8 cellular contexts compared by ENCODE assay signal in the genomic region with DNA sequence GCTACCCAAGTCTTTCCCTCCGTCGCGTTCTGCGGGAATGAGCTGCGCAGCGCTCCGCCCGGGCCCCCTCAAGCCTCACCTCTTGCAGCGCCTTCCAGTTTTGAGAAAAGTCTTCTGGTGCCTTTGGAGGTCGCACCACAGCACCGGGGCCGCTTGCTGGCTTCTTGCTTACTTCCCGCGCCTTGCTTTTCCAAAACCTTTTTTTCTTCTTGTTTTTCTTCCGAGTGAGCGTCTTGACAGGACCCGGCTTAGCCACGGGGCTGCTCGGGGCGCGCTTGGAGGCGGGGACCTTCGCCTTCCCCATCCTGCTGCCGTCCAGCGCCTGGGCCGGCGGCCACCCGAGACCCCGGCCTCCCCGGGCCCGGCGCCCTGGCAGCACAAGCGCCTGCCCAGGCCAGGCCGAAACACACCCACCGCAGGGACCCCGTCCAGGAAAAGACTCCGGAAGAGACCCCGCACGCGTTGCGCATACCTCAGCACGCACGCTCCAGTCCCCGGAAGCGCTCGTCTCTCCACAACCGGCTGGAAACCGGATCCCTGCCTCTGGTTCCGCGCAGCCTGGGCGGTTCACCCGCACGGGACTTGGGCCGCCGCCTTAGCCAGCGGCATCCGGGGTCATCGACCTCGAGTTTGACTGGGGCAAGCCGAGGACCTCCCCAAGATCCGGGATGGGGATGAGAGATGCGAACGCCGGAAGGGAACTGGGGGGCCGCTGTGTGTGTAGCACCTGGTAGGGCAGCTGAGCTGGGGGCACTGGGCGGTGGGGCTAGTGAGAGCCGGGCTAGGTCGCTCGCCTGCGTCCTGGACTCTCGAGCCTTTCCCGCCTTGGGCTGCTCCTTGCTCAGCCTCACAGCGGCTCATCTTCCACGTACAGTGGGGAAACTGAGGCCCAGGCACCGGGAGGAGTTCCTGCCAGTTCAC. TPM values are rescaled to one million over a fixed set of nuclear protein-coding genes. Genes with fewer than 3 reads are reported as not detected.
A peak's percentile ranks its signal among the peaks of the same experiment; 100 is the strongest.
DNase-seq lines count a peak whose midpoint lies in the region; ATAC-seq and TF ChIP-seq lines count a peak whose summit lies in the region.

A gene with protein sequence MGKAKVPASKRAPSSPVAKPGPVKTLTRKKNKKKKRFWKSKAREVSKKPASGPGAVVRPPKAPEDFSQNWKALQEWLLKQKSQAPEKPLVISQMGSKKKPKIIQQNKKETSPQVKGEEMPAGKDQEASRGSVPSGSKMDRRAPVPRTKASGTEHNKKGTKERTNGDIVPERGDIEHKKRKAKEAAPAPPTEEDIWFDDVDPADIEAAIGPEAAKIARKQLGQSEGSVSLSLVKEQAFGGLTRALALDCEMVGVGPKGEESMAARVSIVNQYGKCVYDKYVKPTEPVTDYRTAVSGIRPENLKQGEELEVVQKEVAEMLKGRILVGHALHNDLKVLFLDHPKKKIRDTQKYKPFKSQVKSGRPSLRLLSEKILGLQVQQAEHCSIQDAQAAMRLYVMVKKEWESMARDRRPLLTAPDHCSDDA (minus strand): TSS at position 470 of the 921 bp plus-strand sequence. CDS start 166 bp downstream, at position 304.

- no peaks in the 10 kb centered on the region for H3K27me3 ChIP-seq in adrenal gland
- no peaks in the 10 kb centered on the region for H3K27me3 ChIP-seq in prostate gland (replicated peaks; ENCODE audit: insufficient read depth)

- TF ChIP-seq POLR2A in adrenal gland (IDR thresholded peaks at IDR 0.05), result peak; percentile 16 to 20
- peak; percentile 20 for TF ChIP-seq POLR2A in prostate gland (IDR thresholded peaks at IDR 0.05)

- ATAC-seq in HG02571 (IDR thresholded peaks at IDR 0.05; ENCODE audit: unreplicated experiment), result peak; percentile 65
- ATAC-seq in left cardiac atrium, result peak; percentile 97 to 98

- intact Hi-C loops in adrenal gland (cut with DNase I), result no loop called here
- intact Hi-C loops in left cardiac atrium (cut with DNase I), result loop anchor here in 1 of 2 donors (5.0 kb wide), 1 partner anchor 40 kb away; a partner anchor contains a TSS
- intact Hi-C loops in prostate gland (cut with DNase I), result loop anchor here (5.0 kb wide), 1 partner anchor 40 kb away; a partner anchor contains a TSS

- DNase-seq in GM10266 (ENCODE audit: extremely low spot score) (peak; percentile 81), NCI-H1105 (lab: John Stamatoyannopoulos, UW) (peak; percentile 74), T-helper 1 cell (peak; percentile 49 to 93 (median 69)), adrenal gland (peak; percentile 72 to 85 (median 81)), left cardiac atrium (peak; percentile 87), prostate gland (ENCODE audit: low spot score) (peak; percentile 51), ureter (ENCODE audit: low spot score) (peak; percentile 87)

- H3K36me3 ChIP-seq in adrenal gland (replicated peaks in 1 of 2) (peaks cover 0 to 19% of the 10 kb centered on the region in 2 donors), prostate gland (peaks cover 0 to 14% of the 10 kb centered on the region in 2 donors)

- peaks cover 10 to 12% of the 10 kb centered on the region in 2 donors for H3K4me1 ChIP-seq in adrenal gland (replicated peaks in 1 of 2)
- H3K4me1 ChIP-seq in prostate gland (replicated peaks), result no peaks in the 10 kb centered on the region

- TF ChIP-seq CTCF in GM10266 (IDR thresholded peaks at IDR 0.05; ENCODE audit: control insufficient read depth, insufficient read depth, low read depth, missing control alignments) (no peak), adrenal gland (IDR thresholded peaks at IDR 0.05) (no peak), prostate gland (IDR thresholded peaks at IDR 0.05) (no peak)

- H3K4me3 ChIP-seq in adrenal gland, result peak within 1 kb of the TSS; percentile 43 to 98 (median 81)
- H3K4me3 ChIP-seq in prostate gland, result peak within 1 kb of the TSS; percentile 67 to 84

- H3K9me3 ChIP-seq in adrenal gland (replicated peaks in 1 of 3) (no peaks in the 10 kb centered on the region), prostate gland (no peaks in the 10 kb centered on the region)

- H3K27ac ChIP-seq in adrenal gland, result peak within 1 kb of the TSS in 3 of 5 donors; percentile 45 to 84 (median 77)
- H3K27ac ChIP-seq in prostate gland, result peak within 1 kb of the TSS; percentile 71 to 78

- 0 to 2% (median 1%) methylated on average over 34 to 75 of the region's 75 CpGs for WGBS in adrenal gland, 4 donors
- WGBS in prostate gland, result 2% methylated on average over 69 of the region's 75 CpGs

RNA-seq across cellular contexts. Expression of the gene that starts here (rescaled TPM):
- total RNA-seq in adrenal gland (10 to 100 TPM; 18.9 to 27.6 (median 22.8) TPM), left cardiac atrium (10 to 100 TPM; 12.2 to 12.6 TPM), prostate gland (10 to 100 TPM; 20.8 to 34.5 TPM), ureter (19.5 TPM)
- 10 to 100 TPM; 19.4 to 24.2 (median 20.5) TPM for polyA plus RNA-seq in adrenal gland

Comparison
In these comparisons a context has a peak if more than half of its experiments do, and no peak if none do; other contexts are left out.
1. Peak in every context shown above with its lines: DNase-seq, ATAC-seq, H3K4me3 ChIP-seq and H3K27ac ChIP-seq.